ENCODE assay signal across 8 cellular contexts in genomic region chr6:28981391-28981832, GRCh38. TPM values are rescaled to one million over a fixed set of nuclear protein-coding genes. Genes with fewer than 3 reads are reported as not detected.
DNase-seq lines count a peak whose midpoint lies in the region; ATAC-seq and TF ChIP-seq lines count a peak whose summit lies in the region.

No MANE protein-coding gene starts in this region.

- peaks cover 22% of the 10 kb centered on the region for H3K4me1 ChIP-seq in OCI-LY3 (ENCODE audit: low read length)
- peaks cover 0 to 2% of the 10 kb centered on the region in 2 donors for H3K4me1 ChIP-seq in esophagus (ENCODE audit: control insufficient read depth in 2 of 2, insufficient read depth in 2 of 2, low read length in 1 of 2)
- H3K4me1 ChIP-seq in naive thymus-derived CD4-positive, alpha-beta T cell (ENCODE audit: control insufficient read depth in 2 of 2, insufficient read depth in 2 of 2, low read length in 2 of 2) = peaks cover 7 to 20% of the 10 kb centered on the region in 2 donors

- POLR2A ChIA-PET in naive thymus-derived CD4-positive, alpha-beta T cell (lab: Charles Lee) = interaction anchor here (1.2 to 2.2 kb wide), 6 partner anchors 32 to 143 kb away, joined by 3 to 9 read pairs (median 6); no protein-coding TSS in a partner anchor

- TF ChIP-seq CTCF in GM12875 (IDR thresholded peaks at IDR 0.05; ENCODE audit: borderline replicate concordance, insufficient read depth, low read depth, low read length) (no peak), OCI-LY3 (IDR thresholded peaks at IDR 0.05; ENCODE audit: low read depth, low read length) (no peak)

- peak overlapping the region; percentile 85 to 100 (median 92) for H3K4me3 Mint-ChIP-seq in naive thymus-derived CD4-positive, alpha-beta T cell

- peaks cover 31 to 80% (median 66%) of the 10 kb centered on the region in 7 donors for H3K4me1 Mint-ChIP-seq in naive thymus-derived CD4-positive, alpha-beta T cell

- H3K36me3 ChIP-seq in OCI-LY3 (replicated peaks; ENCODE audit: low read depth, low read length) (no peaks in the 10 kb centered on the region), esophagus (ENCODE audit: control insufficient read depth in 2 of 2, insufficient read depth in 2 of 2, low read length in 1 of 2) (no peaks in the 10 kb centered on the region)
- H3K36me3 ChIP-seq in naive thymus-derived CD4-positive, alpha-beta T cell (ENCODE audit: control insufficient read depth in 2 of 3, insufficient read depth in 3 of 3, low read length in 3 of 3) = no peaks in the 10 kb centered on the region

- CTCF ChIA-PET in naive thymus-derived CD4-positive, alpha-beta T cell (lab: Charles Lee) = interaction anchor here (0.6 to 5.4 kb wide), 7 partner anchors 24 to 143 kb away, joined by 3 to 23 read pairs (median 5); partner anchors contain the start of gene ZNF311

- H3K27ac ChIP-seq in OCI-LY3 (ENCODE audit: low read length) (peak overlapping the region; percentile 24; the same call in 1 of the 2 replicates), esophagus (ENCODE audit: low read depth in 2 of 2, low read length in 1 of 2) (no peak overlapping the region)
- peak overlapping the region; percentile 47 for H3K27ac ChIP-seq in naive thymus-derived CD4-positive, alpha-beta T cell (ENCODE audit: low read depth, low read length)

- H3K27me3 Mint-ChIP-seq in naive thymus-derived CD4-positive, alpha-beta T cell = peaks cover 19 to 62% (median 36%) of the 10 kb centered on the region in 5 donors

- peaks cover 0 to 13% (median 3%) of the 10 kb centered on the region in 11 donors for H3K9me3 Mint-ChIP-seq in naive thymus-derived CD4-positive, alpha-beta T cell

- intact Hi-C loops in naive thymus-derived CD4-positive, alpha-beta T cell (cut with micrococcal nuclease) = loop anchor here (1.0 to 10.0 kb wide), 10 partner anchors 8 to 1478 kb away; partner anchors contain the start of genes TRIM27 (in 1 of the 2) and ZNF165 (in 1 of the 2)

- H3K27me3 ChIP-seq in OCI-LY3 (ENCODE audit: low read depth, low read length) = no peaks in the 10 kb centered on the region
- H3K27me3 ChIP-seq in esophagus (ENCODE audit: control insufficient read depth in 1 of 2, insufficient read depth in 2 of 2, low read length in 2 of 2) = peaks cover 0 to 3% of the 10 kb centered on the region in 2 donors
- H3K27me3 ChIP-seq in naive thymus-derived CD4-positive, alpha-beta T cell (ENCODE audit: control insufficient read depth in 2 of 2, insufficient read depth in 2 of 2, low read length in 2 of 2) = no peaks in the 10 kb centered on the region

- no peaks in the 10 kb centered on the region for H4K20me1 ChIP-seq in OCI-LY3 (ENCODE audit: insufficient read depth, low read length)

- peak overlapping the region; percentile 87 to 100 (median 99) for H3K27ac Mint-ChIP-seq in naive thymus-derived CD4-positive, alpha-beta T cell

- H3K36me3 Mint-ChIP-seq in naive thymus-derived CD4-positive, alpha-beta T cell = peaks cover 0 to 6% (median 3%) of the 10 kb centered on the region in 5 donors

- 0 to 1% methylated on average over 14 of the region's 14 CpGs for WGBS in esophagus, 2 donors

- H3K4me2 ChIP-seq in OCI-LY3 (ENCODE audit: low read length) = peak overlapping the region; percentile 89

- H2AFZ ChIP-seq in OCI-LY3 (ENCODE audit: low read depth, low read length) = peak overlapping the region; percentile 47

- H3K79me2 ChIP-seq in OCI-LY3 (ENCODE audit: low read length) = no peaks in the 10 kb centered on the region

- H3K4me3 ChIP-seq in GM12875 (ENCODE audit: low read depth, low read length) (peak overlapping the region; percentile 42), OCI-LY3 (ENCODE audit: low read length) (peak overlapping the region; percentile 88), esophagus (ENCODE audit: low read depth in 1 of 2, low read length in 2 of 2) (peak overlapping the region; percentile 47 to 58)
- H3K4me3 ChIP-seq in naive thymus-derived CD4-positive, alpha-beta T cell (ENCODE audit: low read length) = peak overlapping the region; percentile 99

- peak; percentile 24 for ATAC-seq in HG03520 (IDR thresholded peaks at IDR 0.05; ENCODE audit: unreplicated experiment)
- ATAC-seq in naive thymus-derived CD4-positive, alpha-beta T cell = peak; percentile 52

- H3K9ac ChIP-seq in OCI-LY3 (ENCODE audit: low read length) = peak overlapping the region; percentile 64

- H3K9me3 ChIP-seq in OCI-LY3 (ENCODE audit: insufficient read depth, low read length) (no peaks in the 10 kb centered on the region), esophagus (ENCODE audit: control insufficient read depth in 2 of 2, insufficient read depth in 1 of 2, low read depth in 1 of 2, low read length in 1 of 2) (no peaks in the 10 kb centered on the region)
- H3K9me3 ChIP-seq in naive thymus-derived CD4-positive, alpha-beta T cell (ENCODE audit: control insufficient read depth in 2 of 3, low read length in 3 of 3) = no peaks in the 10 kb centered on the region

- peak; percentile 72 for DNase-seq in activated T-cell treated with anti-CD3 and anti-CD28 coated beads for 1 hour (ENCODE audit: low read depth)
- DNase-seq in naive thymus-derived CD4-positive, alpha-beta T cell = peak; percentile 62 to 88 (median 85)
- peak; percentile 58 to 96 (median 73) for DNase-seq in stimulated activated naive CD4-positive, alpha-beta T cell (lab: John Stamatoyannopoulos, UW)
- DNase-seq in GM19238 (ENCODE audit: insufficient read length, low spot score) = no peak

RNA-seq across cellular contexts. Expression of gene ZNF311, which starts 23.7 kb away (rescaled TPM):
- polyA plus RNA-seq in esophagus = 1 to 10 TPM in 1 of 2 donors, under 1 TPM in 1; 0.46 to 1.2 TPM
- total RNA-seq in naive thymus-derived CD4-positive, alpha-beta T cell = under 1 TPM; 0.22 to 0.73 (median 0.57) TPM
- under 1 TPM; 0.08 to 0.47 TPM for polyA plus RNA-seq in naive thymus-derived CD4-positive, alpha-beta T cell

RNA-seq across cellular contexts. Expression of gene TRIM27, which starts 57.6 kb away (rescaled TPM):
- 10 to 100 TPM; 13.3 to 15.8 TPM for polyA plus RNA-seq in esophagus
- total RNA-seq in naive thymus-derived CD4-positive, alpha-beta T cell = 10 to 100 TPM; 22.9 to 93.9 (median 67.5) TPM
- 10 to 100 TPM; 53.0 to 82.2 TPM for polyA plus RNA-seq in naive thymus-derived CD4-positive, alpha-beta T cell

Comparison
In these comparisons a context has a peak if more than half of its experiments do, and no peak if none do; other contexts are left out.
1. H3K4me3 ChIP-seq: peak in every context shown above with its lines; median percentile 99 in naive thymus-derived CD4-positive, alpha-beta T cell; 88 in OCI-LY3; 52 in esophagus; 42 in GM12875.
2. H3K27ac ChIP-seq: peak in OCI-LY3 (single experiment) and naive thymus-derived CD4-positive, alpha-beta T cell (single experiment); none in esophagus (0 of 2).